In the genomic region with DNA sequence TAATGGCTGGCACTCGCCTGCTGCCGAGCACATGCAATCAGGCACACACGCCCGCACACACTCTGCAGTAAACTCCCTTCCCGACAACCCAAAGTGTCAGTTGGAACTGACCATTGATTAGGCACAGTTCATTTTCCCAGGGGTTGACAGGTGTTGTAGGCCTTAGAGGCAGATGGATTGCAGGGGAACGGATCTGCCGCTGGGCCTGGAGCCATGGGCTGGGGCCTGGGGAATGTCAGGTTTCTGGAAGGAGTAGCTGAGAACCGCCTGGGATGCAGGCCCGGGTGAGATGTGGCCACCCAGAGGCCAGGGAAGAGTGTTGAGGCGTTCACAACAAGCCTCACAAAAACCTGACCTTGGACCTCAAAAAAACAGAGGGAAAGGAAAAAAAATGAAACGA, we compare ENCODE assay signal across 23 cellular contexts.
A peak's percentile ranks its signal among the peaks of the same experiment; 100 is the strongest.
DNase-seq lines count a peak whose midpoint lies in the region; ATAC-seq, FAIRE-seq and TF ChIP-seq lines count a peak whose summit lies in the region.
"Had no signal": no experiment of that assay in that cellular context is flagged by ENCODE, and none has a peak within 500 bp of the region (broad histone marks: within the 10 kb centered on the region; RNA-seq: fewer than 3 reads in every experiment).

No MANE protein-coding gene starts in this region.

- H3K4me1 ChIP-seq in SK-N-SH (ENCODE audit: control insufficient read depth in 1 of 2, insufficient read depth in 2 of 2, low read depth in 1 of 2, low read length in 1 of 2) (peaks cover 0 to 49% of the 10 kb centered on the region in 2 experiments; a peak in 1 of 4 replicates), transverse colon (peaks cover 15 to 42% (median 23%) of the 10 kb centered on the region in 4 donors), HepG2 (ENCODE audit: insufficient read depth, low read length) (no peaks in the 10 kb centered on the region)
- H3K4me1 ChIP-seq: A549, pancreas, upper lobe of left lung had no signal

- peak overlapping the region in 4 of 5 experiments; percentile 47 to 95 (median 76) for H3K27ac Mint-ChIP-seq in brain
- H3K27ac Mint-ChIP-seq: activated CD8-positive, alpha-beta T cell treated with anti-CD3 and anti-CD28 coated beads, Interleukin-2, amount 10 ng/mL, durations not matched to agents 7 days and 5 days; CD8-positive, alpha-beta memory T cell; naive thymus-derived CD8-positive, alpha-beta T cell had no signal

- CTCF ChIA-PET in SK-N-SH (lab: Yijun Ruan, JAX) (interaction anchor here (0.7 to 1.5 kb wide), 3 partner anchors 10 to 855 kb away, joined by 3 to 9 read pairs (median 3); no protein-coding TSS in a partner anchor), RWPE1 (lab: Yijun Ruan, JAX) (no interaction called here), HepG2 (lab: Yijun Ruan, JAX; ENCODE audit: low intra/inter-chr PET ratio, low total read pairs) (no interaction called here)

- intact Hi-C loops in transverse colon (cut with DNase I; ENCODE audit: low total_unique reads) = loop anchor here (5.0 kb wide), 1 partner anchor 523 kb away; no protein-coding TSS in a partner anchor
- intact Hi-C loops in HepG2 (cut with micrococcal nuclease; ENCODE audit: unreplicated experiment) = no loop called here

- H3K9me3 ChIP-seq in SK-N-SH = no peaks in the 10 kb centered on the region
- H3K9me3 ChIP-seq in transverse colon = no peaks in the 10 kb centered on the region
- H3K9me3 ChIP-seq in HepG2 (ENCODE audit: low read length) = no peaks in the 10 kb centered on the region
- H3K9me3 ChIP-seq: A549, pancreas, upper lobe of left lung had no signal

- H3K79me2 ChIP-seq in SK-N-SH (ENCODE audit: insufficient read depth) = no peaks in the 10 kb centered on the region
- H3K79me2 ChIP-seq in HepG2 (ENCODE audit: insufficient read depth, low read length) = no peaks in the 10 kb centered on the region

- H3K27me3 Mint-ChIP-seq in brain = peaks cover 6% of the 10 kb centered on the region

- TF ChIP-seq RAD21 in SK-N-SH (IDR thresholded peaks at IDR 0.05; ENCODE audit: low read length) = no peak
- no peak for TF ChIP-seq RAD21 in HepG2 (CRISPR knock-in tag; IDR thresholded peaks at IDR 0.05)

- H3K9me3 Mint-ChIP-seq in brain = no peaks in the 10 kb centered on the region
- H3K9me3 Mint-ChIP-seq: CD8-positive, alpha-beta memory T cell; naive thymus-derived CD8-positive, alpha-beta T cell had no signal

- H2AFZ ChIP-seq in SK-N-SH (ENCODE audit: low read depth) (no peak overlapping the region), HepG2 (ENCODE audit: low read length) (no peak overlapping the region)

- no peak overlapping the region for H3K4me2 ChIP-seq in SK-N-SH
- H3K4me2 ChIP-seq in HepG2 (ENCODE audit: low read depth, low read length) = no peak overlapping the region
- H3K4me2 ChIP-seq: A549 had no signal

- no peaks in the 10 kb centered on the region for H3K36me3 Mint-ChIP-seq in brain
- H3K36me3 Mint-ChIP-seq: CD8-positive, alpha-beta memory T cell; naive thymus-derived CD8-positive, alpha-beta T cell had no signal

- in situ Hi-C loops in transverse colon (cut with MboI; ENCODE audit: low pct_ligation_motif_present in 1 of 4, low pct_unique_long_range_greater_than_20kb in 1 of 4, low sequenced_read_pairs in 3 of 4) = no loop called here
- in situ Hi-C loops in HepG2 (cut with HindIII; ENCODE audit: extremely low pct_ligation_motif_present, low pct_unique_long_range_greater_than_20kb) = no loop called here

- 50% methylated on average over 11 of the region's 11 CpGs for WGBS in SK-N-SH (ENCODE audit: low lambda C conversion rate)
- 24 to 30% methylated on average over 3 to 11 of the region's 11 CpGs for WGBS in transverse colon (ENCODE audit: low coverage in 1 of 2), 2 donors
- 73% methylated on average over 11 of the region's 11 CpGs for WGBS in HepG2 (ENCODE audit: low lambda C conversion rate)

- H3K4me3 ChIP-seq in SK-N-SH (ENCODE audit: low read depth in 2 of 2, low read length in 1 of 2) (no peak overlapping the region), transverse colon (no peak overlapping the region), HepG2 (replicated peaks in 1 of 3; ENCODE audit: insufficient read depth in 1 of 3, low read depth in 2 of 3, low read length in 3 of 3) (no peak overlapping the region), H7 (ENCODE audit: insufficient read depth, low read depth, low read length) (no peak overlapping the region)
- H3K4me3 ChIP-seq: A549, pancreas, upper lobe of left lung had no signal

- FAIRE-seq in HepG2 (lab: Jason Lieb, UNC) = no peak
- FAIRE-seq: A549, pancreas had no signal

- H3K9me2 ChIP-seq in SK-N-SH = no peaks in the 10 kb centered on the region

- no peak for TF ChIP-seq POLR2A in transverse colon (IDR thresholded peaks at IDR 0.05)
- TF ChIP-seq POLR2A in HepG2 (IDR thresholded peaks at IDR 0.05; ENCODE audit: insufficient read depth in 1 of 2, low read depth in 2 of 2, low read length in 2 of 2) = no peak

- no peak overlapping the region for H3K4me3 Mint-ChIP-seq in brain
- H3K4me3 Mint-ChIP-seq: activated CD8-positive, alpha-beta T cell treated with anti-CD3 and anti-CD28 coated beads, Interleukin-2, amount 10 ng/mL, durations not matched to agents 7 days and 5 days; CD8-positive, alpha-beta memory T cell; naive thymus-derived CD8-positive, alpha-beta T cell had no signal

- no TSS peak for BruUV-seq in HepG2 (replicated peaks; lab: Mats Ljungman, UMichigan)

- H3K27me3 ChIP-seq in SK-N-SH (ENCODE audit: insufficient read depth) = no peaks in the 10 kb centered on the region
- no peaks in the 10 kb centered on the region for H3K27me3 ChIP-seq in transverse colon
- H3K27me3 ChIP-seq in HepG2 (ENCODE audit: control insufficient read depth in 1 of 2, insufficient read depth in 2 of 2, low read length in 2 of 2) = no peaks in the 10 kb centered on the region
- no peaks in the 10 kb centered on the region for H3K27me3 ChIP-seq in H7 (ENCODE audit: control insufficient read depth, insufficient read depth, low read length)
- H3K27me3 ChIP-seq: pancreas, upper lobe of left lung had no signal

- H3K9ac ChIP-seq in SK-N-SH (no peak overlapping the region), HepG2 (ENCODE audit: insufficient read depth, low read depth, low read length) (no peak overlapping the region)

- TF ChIP-seq EP300 in SK-N-SH (IDR thresholded peaks at IDR 0.05; ENCODE audit: borderline replicate concordance in 1 of 2, low read depth in 1 of 2, low read length in 1 of 2) (no peak; a peak in 1 of 4 replicates), transverse colon (IDR thresholded peaks at IDR 0.05; ENCODE audit: low read depth) (no peak), HepG2 (IDR thresholded peaks at IDR 0.05; ENCODE audit: low read depth in 2 of 2, low read length in 2 of 2) (no peak), HepG2 (CRISPR knock-in tag; IDR thresholded peaks at IDR 0.05; ENCODE audit: borderline replicate concordance) (no peak)

- no peaks in the 10 kb centered on the region for H3F3A ChIP-seq in SK-N-SH (replicated peaks; ENCODE audit: insufficient read depth)

- ATAC-seq in SK-N-SH treated with all-trans-retinoic acid at 6 μM for 48 hours (no peak), HepG2 (no peak)
- ATAC-seq: A549; activated CD8-positive, alpha-beta T cell treated with anti-CD3 and anti-CD28 coated beads, Interleukin-2, amount 10 ng/mL, durations not matched to agents 7 days and 5 days; naive thymus-derived CD8-positive, alpha-beta T cell; pancreas had no signal

- POLR2A ChIA-PET in SK-N-SH (lab: Yijun Ruan, JAX) = interaction anchor here (0.8 to 1.0 kb wide), 2 partner anchors 44 to 47 kb away, joined by 3 to 5 read pairs; no protein-coding TSS in a partner anchor
- POLR2A ChIA-PET in RWPE1 (lab: Yijun Ruan, JAX; ENCODE audit: low non-redundant PET) = no interaction called here
- POLR2A ChIA-PET in HepG2 (lab: Yijun Ruan, JAX) = no interaction called here

- H3K36me3 ChIP-seq in SK-N-SH (replicated peaks in 1 of 2; ENCODE audit: control insufficient read depth in 1 of 2, insufficient read depth in 2 of 2, low read length in 1 of 2) (no peaks in the 10 kb centered on the region), transverse colon (no peaks in the 10 kb centered on the region), HepG2 (replicated peaks in 1 of 2; ENCODE audit: control insufficient read depth in 1 of 2, insufficient read depth in 2 of 2, low read length in 2 of 2) (no peaks in the 10 kb centered on the region), H7 (replicated peaks; ENCODE audit: control insufficient read depth, insufficient read depth, low read length) (no peaks in the 10 kb centered on the region)
- H3K36me3 ChIP-seq: pancreas, upper lobe of left lung had no signal

- DNase-seq in SK-N-SH (peak; percentile 28), mucosa of gallbladder (ENCODE audit: low spot score) (peak; percentile 22), transverse colon (peak; percentile 30), RWPE1 (ENCODE audit: low spot score) (no peak), HepG2 (ENCODE audit: low spot score) (no peak), H7 (no peak)
- DNase-seq: activated CD8-positive, alpha-beta T cell treated with anti-CD3 and anti-CD28 coated beads, Interleukin-2, amount 10 ng/mL, durations not matched to agents 7 days and 5 days; activated effector memory CD4-positive, alpha-beta T cell treated with anti-CD3 and anti-CD28 coated beads, Interleukin-2, amount 50 U/mL, for 16 hours; CD8-positive, alpha-beta memory T cell; GF-D8; GOT3; Kasumi-1; mammary epithelial cell; naive thymus-derived CD8-positive, alpha-beta T cell; NCI-H2171 treated with DMSO at 0.1 percent for 48 hours; pancreas; RPMI8226; stimulated activated CD4-positive, alpha-beta T cell treated with anti-CD3 and anti-CD28 coated beads, Interleukin-1b, Interleukin-23, amount 100 ng/mL, for 48 hours; T-helper 9 cell had no signal

- TF ChIP-seq CTCF in SK-N-SH (IDR thresholded peaks at IDR 0.05) (no peak), brain (conservative IDR thresholded peaks at IDR 0.05) (peak in 1 of 2 experiments; percentile 18), transverse colon (IDR thresholded peaks at IDR 0.05) (no peak), RWPE1 (conservative IDR thresholded peaks at IDR 0.05; ENCODE audit: low read depth) (no peak), HepG2 (CRISPR knock-in tag; IDR thresholded peaks at IDR 0.05) (no peak)

- H3K27ac ChIP-seq in SK-N-SH (ENCODE audit: low read depth in 2 of 2, low read length in 1 of 2) = peak overlapping the region in 1 of 2 experiments; percentile 82; a peak in 2 of 4 replicates
- H3K27ac ChIP-seq in transverse colon = peak overlapping the region in 3 of 4 donors; percentile 55 to 80 (median 60)
- no peak overlapping the region for H3K27ac ChIP-seq in RWPE1
- H3K27ac ChIP-seq in HepG2 (ENCODE audit: extremely low read length, insufficient read depth, low read length) = no peak overlapping the region
- H3K27ac ChIP-seq: A549, pancreas, upper lobe of left lung had no signal

- H4K20me1 ChIP-seq in SK-N-SH (ENCODE audit: insufficient read depth) (no peaks in the 10 kb centered on the region), HepG2 (ENCODE audit: insufficient read depth, low read length) (no peaks in the 10 kb centered on the region)

- H3K4me1 Mint-ChIP-seq in brain = peaks cover 91% of the 10 kb centered on the region
- H3K4me1 Mint-ChIP-seq: CD8-positive, alpha-beta memory T cell had no signal

TF ChIP-seq in SK-N-SH, 30 proteins besides CTCF, POLR2A, EP300 and RAD21 (continues in another document):
- TF ChIP-seq RCOR1 (IDR thresholded peaks at IDR 0.05; ENCODE audit: low read length) = no peak

TF ChIP-seq in SK-N-SH treated with all-trans-retinoic acid at 6 μM for 48 hours, 23 proteins besides CTCF, POLR2A, EP300 and RAD21 (continues in another document):
- no peak for TF ChIP-seq ZFP30 (CRISPR knock-in tag; IDR thresholded peaks at IDR 0.05)

TF ChIP-seq in HepG2, 621 proteins besides CTCF, POLR2A, EP300 and RAD21 (continues in another document):
- no peak for TF ChIP-seq ISL2 (CRISPR knock-in tag; IDR thresholded peaks at IDR 0.05)

Comparison
In these comparisons a context has a peak if more than half of its experiments do, and no peak if none do; other contexts are left out.
1. DNase-seq: peak in SK-N-SH (single experiment), mucosa of gallbladder (single experiment) and transverse colon (single experiment); none in RWPE1 (single experiment), HepG2 (single experiment) and H7 (single experiment).
2. H3K27ac ChIP-seq: peak in transverse colon (3 of 4); none in RWPE1 (single experiment) and HepG2 (single experiment).